ENCODE assay signal across 12 cellular contexts in the genomic region with DNA sequence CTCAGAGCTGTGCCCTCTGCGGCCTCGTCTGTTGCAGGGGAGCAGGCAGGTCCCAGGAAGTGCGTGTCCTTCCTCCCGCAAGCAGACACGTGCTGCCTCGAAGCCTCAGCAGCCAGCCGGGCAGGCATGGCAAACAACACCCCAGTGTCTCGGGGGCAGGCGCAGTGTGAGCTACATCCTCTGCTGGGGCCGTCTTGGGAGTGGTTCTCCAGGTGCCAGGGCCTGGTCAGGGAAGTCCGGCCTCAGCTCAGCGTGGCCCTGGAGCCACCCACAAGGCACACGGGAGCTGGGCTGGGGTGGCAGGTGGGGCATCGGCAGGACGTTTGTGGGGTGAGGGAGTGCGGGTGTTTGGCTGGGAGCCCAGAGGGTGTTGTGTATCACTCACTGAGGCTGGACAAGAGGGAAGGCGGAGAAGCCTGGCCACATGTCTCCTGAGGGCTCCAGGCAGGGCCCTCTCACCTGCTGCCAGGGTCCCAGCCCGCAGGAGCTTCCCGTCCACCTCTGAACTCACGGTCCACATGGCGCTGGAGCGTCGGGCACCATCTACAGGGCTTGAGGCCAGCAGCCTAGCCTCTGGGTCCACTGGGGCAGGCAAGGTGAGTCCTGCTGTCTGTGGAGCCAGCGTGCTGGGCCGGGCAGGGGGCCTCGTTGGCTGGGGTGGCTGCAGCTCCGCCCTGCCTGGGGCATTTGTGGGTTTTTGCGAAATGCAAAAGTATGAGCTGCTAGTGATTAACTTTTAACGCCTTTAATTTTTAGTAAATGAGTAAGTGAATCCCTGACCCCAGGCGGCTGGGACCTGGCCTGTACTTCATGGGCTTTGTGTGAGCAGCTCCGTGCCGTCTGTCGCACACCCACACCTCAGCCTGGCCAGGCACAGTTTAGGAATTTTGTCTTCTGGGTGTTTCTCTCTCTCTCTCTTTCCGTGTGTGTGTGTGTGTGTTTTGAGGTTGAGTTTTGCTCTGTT. TPM values are rescaled to one million over a fixed set of nuclear protein-coding genes. Genes with fewer than 3 reads are reported as not detected.
A peak's percentile ranks its signal among the peaks of the same experiment; 100 is the strongest.
DNase-seq lines count a peak whose midpoint lies in the region; ATAC-seq and TF ChIP-seq lines count a peak whose summit lies in the region.
"Had no signal": no experiment of that assay in that cellular context is flagged by ENCODE, and none has a peak within 500 bp of the region (broad histone marks: within the 10 kb centered on the region; RNA-seq: fewer than 3 reads in every experiment).

No MANE protein-coding gene starts in this region.

- peaks cover 2 to 7% (median 5%) of the 10 kb centered on the region in 7 donors for H3K9me3 Mint-ChIP-seq in CD14-positive monocyte
- no peaks in the 10 kb centered on the region for H3K9me3 Mint-ChIP-seq in activated naive CD8-positive, alpha-beta T cell (ENCODE audit: low read depth)
- H3K9me3 Mint-ChIP-seq: activated B cell treated with CpG ODN at 0.5 μM for 24 hours had no signal

- H3K36me3 ChIP-seq in colonic mucosa (peaks cover 7% of the 10 kb centered on the region), sigmoid colon (peaks cover 0 to 82% (median 41%) of the 10 kb centered on the region in 4 donors)

- H3K4me3 ChIP-seq in colonic mucosa = no peak overlapping the region
- H3K4me3 ChIP-seq in sigmoid colon = no peak overlapping the region
- H3K4me3 ChIP-seq: upper lobe of left lung had no signal

- peak overlapping the region in 1 of 2 donors; percentile 45 for H3K4me3 Mint-ChIP-seq in CD14-positive monocyte
- H3K4me3 Mint-ChIP-seq in activated naive CD8-positive, alpha-beta T cell = peak overlapping the region; percentile 59
- H3K4me3 Mint-ChIP-seq: activated B cell treated with CpG ODN at 0.5 μM for 24 hours had no signal

- DNase-seq in CD14-positive monocyte (ENCODE audit: low spot score) (no peak), NCI-H2196 treated with DMSO at 0.1 percent for 48 hours (lab: John Stamatoyannopoulos, UW; ENCODE audit: unreplicated experiment) (peak; percentile 68), kidney glomerular epithelial cell (lab: John Stamatoyannopoulos, UW) (peak; percentile 34), cerebellar cortex (ENCODE audit: low spot score) (no peak), colonic mucosa (no peak), sigmoid colon (no peak)
- DNase-seq: activated B cell treated with CpG ODN at 0.5 μM for 24 hours, head of caudate nucleus, OCI-M1 had no signal

- H3K27me3 Mint-ChIP-seq in CD14-positive monocyte (ENCODE audit: low read depth in 3 of 3) = peaks cover 0 to 4% (median 0%) of the 10 kb centered on the region in 3 donors
- no peaks in the 10 kb centered on the region for H3K27me3 Mint-ChIP-seq in activated naive CD8-positive, alpha-beta T cell
- H3K27me3 Mint-ChIP-seq: activated B cell treated with CpG ODN at 0.5 μM for 24 hours had no signal

- no peak overlapping the region for H3K9ac ChIP-seq in colonic mucosa (ENCODE audit: low read depth in 2 of 2, low read length in 2 of 2)

- TF ChIP-seq CTCF in CD14-positive monocyte (IDR thresholded peaks at IDR 0.05) (no peak), colonic mucosa (IDR thresholded peaks at IDR 0.05) (no peak), sigmoid colon (IDR thresholded peaks at IDR 0.05) (no peak)

- intact Hi-C loops in CD14-positive monocyte (cut with micrococcal nuclease) (no loop called here), colonic mucosa (cut with DNase I) (no loop called here), sigmoid colon (cut with DNase I) (no loop called here)

- H3K4me1 ChIP-seq in colonic mucosa = no peaks in the 10 kb centered on the region
- no peaks in the 10 kb centered on the region for H3K4me1 ChIP-seq in sigmoid colon

- no peaks in the 10 kb centered on the region for H3K27me3 ChIP-seq in colonic mucosa
- H3K27me3 ChIP-seq in sigmoid colon = no peaks in the 10 kb centered on the region
- H3K27me3 ChIP-seq: upper lobe of left lung had no signal

- H3K27ac ChIP-seq in colonic mucosa (no peak overlapping the region), sigmoid colon (no peak overlapping the region)

- H3K27ac Mint-ChIP-seq in CD14-positive monocyte = peak overlapping the region in 5 of 7 donors; percentile 1 to 82 (median 50)
- peak overlapping the region; percentile 89 for H3K27ac Mint-ChIP-seq in activated naive CD8-positive, alpha-beta T cell

- no peak for ATAC-seq in GM21423 (IDR thresholded peaks at IDR 0.05; ENCODE audit: unreplicated experiment)

- peaks cover 22% of the 10 kb centered on the region for H3K4me1 Mint-ChIP-seq in CD14-positive monocyte
- peaks cover 25% of the 10 kb centered on the region for H3K4me1 Mint-ChIP-seq in activated naive CD8-positive, alpha-beta T cell (ENCODE audit: low read depth)
- H3K4me1 Mint-ChIP-seq: activated B cell treated with CpG ODN at 0.5 μM for 24 hours had no signal

- no peak for TF ChIP-seq POLR2A in sigmoid colon (IDR thresholded peaks at IDR 0.05)

- TF ChIP-seq EP300 in sigmoid colon (IDR thresholded peaks at IDR 0.05) = no peak

- H3K9me3 ChIP-seq in colonic mucosa = no peaks in the 10 kb centered on the region
- no peaks in the 10 kb centered on the region for H3K9me3 ChIP-seq in sigmoid colon
- H3K9me3 ChIP-seq: upper lobe of left lung had no signal

- 83 to 88% methylated on average over 34 of the region's 34 CpGs for WGBS in sigmoid colon, 2 donors

- H3K36me3 Mint-ChIP-seq in CD14-positive monocyte = peaks cover 49 to 72% of the 10 kb centered on the region in 2 donors
- no peaks in the 10 kb centered on the region for H3K36me3 Mint-ChIP-seq in activated naive CD8-positive, alpha-beta T cell

RNA-seq across cellular contexts. Expression of a gene that starts 17.3 kb away (rescaled TPM):
- 1 to 10 TPM; 2.6 to 4.8 TPM for polyA plus RNA-seq in CD14-positive monocyte
- 10 to 100 TPM; 16.7 to 55.7 TPM for total RNA-seq in colonic mucosa
- 10 to 100 TPM in 2 of 4 donors, 1 to 10 TPM in 2; 7.1 to 17.4 (median 10.4) TPM for total RNA-seq in sigmoid colon
- polyA plus RNA-seq in sigmoid colon = 10 to 100 TPM in 1 of 3 donors, 1 to 10 TPM in 2; 1.8 to 18.7 (median 4.6) TPM

RNA-seq across cellular contexts. Expression of a gene that starts 40.0 kb away (rescaled TPM):
- polyA plus RNA-seq in CD14-positive monocyte (10 to 100 TPM; 34.3 to 37.7 TPM), sigmoid colon (10 to 100 TPM; 51.1 to 89.8 (median 80.0) TPM)
- total RNA-seq in colonic mucosa (100 to 1,000 TPM in 1 of 2 donors, 10 to 100 TPM in 1; 65.8 to 124 TPM), sigmoid colon (10 to 100 TPM; 44.2 to 56.2 (median 49.6) TPM)

Comparison
In these comparisons a context has a peak if more than half of its experiments do, and no peak if none do; other contexts are left out.
1. DNase-seq: peak in NCI-H2196 treated with DMSO at 0.1 percent for 48 hours (single experiment) and kidney glomerular epithelial cell (single experiment); none in CD14-positive monocyte (single experiment), cerebellar cortex (single experiment), colonic mucosa (single experiment) and sigmoid colon (single experiment).